ENCODE assay signal across 8 cellular contexts in genomic region chr15:51382787-51383186, GRCh38. TPM values are rescaled to one million over a fixed set of nuclear protein-coding genes. Genes with fewer than 3 reads are reported as not detected.
DNase-seq lines count a peak whose midpoint lies in the region; ATAC-seq, FAIRE-seq and TF ChIP-seq lines count a peak whose summit lies in the region.

No MANE protein-coding gene starts in this region.

- no peak for ATAC-seq in GM19351 (IDR thresholded peaks at IDR 0.05; ENCODE audit: unreplicated experiment)
- no peak for ATAC-seq in GM19023 (IDR thresholded peaks at IDR 0.05; ENCODE audit: unreplicated experiment)

- H3K4me1 ChIP-seq in kidney (ENCODE audit: control insufficient read depth in 1 of 2, insufficient read depth in 1 of 2, low read depth in 1 of 2, low read length in 2 of 2): peaks cover 0 to 3% of the 10 kb centered on the region in 2 donors

- no peaks in the 10 kb centered on the region for H3K36me3 ChIP-seq in kidney (ENCODE audit: control insufficient read depth in 1 of 2, insufficient read depth in 2 of 2, low read length in 2 of 2)

- in situ Hi-C loops in GM13976 (cut with MboI; ENCODE audit: low sequenced_read_pairs, unreplicated experiment): loop anchor here (10.0 to 25.0 kb wide), 2 partner anchors 95 to 218 kb away; no protein-coding TSS in a partner anchor

- intact Hi-C loops in kidney (cut with DNase I): no loop called here

- no peak overlapping the region for H3K9ac ChIP-seq in kidney (ENCODE audit: low read length in 2 of 2)

- no peak overlapping the region for H3K27ac ChIP-seq in kidney (ENCODE audit: low read depth in 2 of 2, low read length in 2 of 2)

- DNase-seq in AG09309 (ENCODE audit: low read depth) (no peak), GM13976 (ENCODE audit: low spot score) (peak; percentile 58), NCI-H748 (lab: John Stamatoyannopoulos, UW; ENCODE audit: unreplicated experiment) (peak; percentile 37), epithelial cell of proximal tubule (ENCODE audit: low read depth) (no peak), retinal pigment epithelial cell (ENCODE audit: low read depth) (no peak), kidney (no peak)

- no peaks in the 10 kb centered on the region for H3K9me3 ChIP-seq in kidney (ENCODE audit: control insufficient read depth in 1 of 2, low read length in 2 of 2)

- H3K4me3 ChIP-seq in AG09309 (ENCODE audit: control insufficient read depth, low read depth, low read length): no peak overlapping the region
- H3K4me3 ChIP-seq in epithelial cell of proximal tubule (ENCODE audit: low read depth, low read length): no peak overlapping the region
- no peak overlapping the region for H3K4me3 ChIP-seq in retinal pigment epithelial cell (ENCODE audit: low read length)
- H3K4me3 ChIP-seq in kidney (ENCODE audit: low read length in 2 of 2): no peak overlapping the region

- TF ChIP-seq CTCF in AG09309 (IDR thresholded peaks at IDR 0.05; ENCODE audit: control insufficient read depth, insufficient read depth, low read depth, low read length, missing control alignments) (peak; percentile 80), GM13976 (IDR thresholded peaks at IDR 0.05; ENCODE audit: borderline replicate concordance, control extremely low read depth, extremely low read depth, insufficient read depth, missing control alignments) (peak; percentile 34), epithelial cell of proximal tubule (conservative IDR thresholded peaks at IDR 0.05; ENCODE audit: low read depth, low read length) (peak; percentile 69), retinal pigment epithelial cell (conservative IDR thresholded peaks at IDR 0.05; ENCODE audit: low read depth, low read length) (peak; percentile 74), kidney (IDR thresholded peaks at IDR 0.05; ENCODE audit: borderline replicate concordance, extremely low read depth, insufficient read depth) (no peak)

- FAIRE-seq in kidney (lab: Jason Lieb, UNC): no peak

RNA-seq across cellular contexts. Expression of gene GLDN, which starts 41.3 kb away (rescaled TPM):
- total RNA-seq in epithelial cell of proximal tubule (not detected in 2 replicates), kidney (4.0 TPM)
- polyA plus RNA-seq in kidney (ENCODE audit: insufficient read depth, low read depth, low replicate concordance): 0.71 TPM

RNA-seq across cellular contexts. Expression of gene CYP19A1, which starts 44.4 kb away (rescaled TPM):
- total RNA-seq in epithelial cell of proximal tubule (not detected in 2 replicates), kidney (0.50 TPM)
- polyA plus RNA-seq in kidney (ENCODE audit: insufficient read depth, low read depth, low replicate concordance): not detected

Comparison
In these comparisons a context has a peak if more than half of its experiments do, and no peak if none do; other contexts are left out.
1. DNase-seq: peak in GM13976 (single experiment) and NCI-H748 (single experiment); none in AG09309 (single experiment), epithelial cell of proximal tubule (single experiment), retinal pigment epithelial cell (single experiment) and kidney (single experiment).